ENCODE assay signal across 1 cellular context in the genomic region with DNA sequence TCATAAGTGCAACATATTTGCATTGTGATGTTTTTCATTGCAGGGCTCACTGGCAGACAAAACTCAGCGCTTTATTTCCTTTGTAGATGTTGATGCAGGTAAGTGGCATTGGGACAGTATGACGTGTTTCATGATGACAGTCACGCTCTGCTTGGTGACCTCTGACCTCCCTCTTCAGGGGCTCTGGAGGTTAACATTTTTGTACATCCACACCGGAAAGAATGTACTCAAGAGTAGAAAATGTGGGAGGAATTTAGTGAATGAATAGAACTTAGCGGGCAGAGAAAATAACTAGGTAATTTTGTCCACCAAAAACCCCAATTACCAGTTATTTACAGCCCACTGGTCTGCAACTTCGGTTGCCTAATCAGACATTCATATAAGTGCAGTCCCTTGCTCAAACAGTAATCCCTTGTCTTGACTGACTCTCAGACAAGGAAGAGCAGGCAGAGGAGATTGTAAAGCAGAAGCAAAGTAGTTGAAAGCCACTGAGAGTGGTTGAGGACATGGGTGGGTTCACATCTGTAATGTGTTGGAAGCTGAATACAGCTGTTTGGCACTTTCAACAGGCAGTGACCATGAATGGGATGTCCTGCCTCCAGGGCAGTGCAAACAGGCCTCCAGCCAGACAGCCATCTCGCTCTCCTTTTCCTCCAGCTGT.
TF ChIP-seq lines count a peak whose summit lies in the region.

No MANE protein-coding gene starts in this region.

TF ChIP-seq in A549, 52 proteins besides CTCF, POLR2A, EP300 and RAD21 (continued from another document):
- TF ChIP-seq HOXA7 (CRISPR knock-in tag; IDR thresholded peaks at IDR 0.05), result no peak
- TF ChIP-seq, protein P1, sequence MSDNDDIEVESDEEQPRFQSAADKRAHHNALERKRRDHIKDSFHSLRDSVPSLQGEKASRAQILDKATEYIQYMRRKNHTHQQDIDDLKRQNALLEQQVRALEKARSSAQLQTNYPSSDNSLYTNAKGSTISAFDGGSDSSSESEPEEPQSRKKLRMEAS (IDR thresholded peaks at IDR 0.05), result no peak
